ENCODE assay signal across 33 cellular contexts in genomic region chr17:11638700-11639265, GRCh38. TPM values are rescaled to one million over a fixed set of nuclear protein-coding genes. Genes with fewer than 3 reads are reported as not detected.
"Had no signal": no experiment of that assay in that cellular context is flagged by ENCODE, and none has a peak within 500 bp of the region (broad histone marks: within the 10 kb centered on the region; RNA-seq: fewer than 3 reads in every experiment).

No MANE protein-coding gene starts in this region.

- H3K27ac ChIP-seq: ascending aorta, breast epithelium, cardiac muscle cell, colonic mucosa, foreskin keratinocyte, gastrocnemius medialis, heart left ventricle had no signal

- H3K36me3 ChIP-seq: ascending aorta, breast epithelium, cardiac muscle cell, colonic mucosa, gastrocnemius medialis, heart left ventricle had no signal

- H3K9me3 ChIP-seq: ascending aorta, breast epithelium, colonic mucosa, gastrocnemius medialis, heart left ventricle had no signal

- H3K4me1 ChIP-seq: ascending aorta, breast epithelium, colonic mucosa, foreskin keratinocyte, gastrocnemius medialis, heart left ventricle had no signal

- DNase-seq: activated CD4-positive, alpha-beta memory T cell treated with anti-CD3 and anti-CD28 coated beads for 36 hours; activated CD4-positive, alpha-beta T cell treated with anti-CD3 and anti-CD28 coated beads for 36 hours; activated CD4-positive, alpha-beta T cell treated with anti-CD3 and anti-CD28 coated beads, Interleukin-2, amount 10 ng/mL, durations not matched to agents 24 days and 14 days; activated CD4-positive, CD25-positive, alpha-beta regulatory T cell; activated CD4-positive, CD25-positive, alpha-beta regulatory T cell treated with anti-CD3 and anti-CD28 coated beads, Interleukin-2, amount 50 U/mL, for 72 hours; activated CD8-positive, alpha-beta memory T cell treated with anti-CD3 and anti-CD28 coated beads, Interleukin-2, amount 10 ng/mL, durations not matched to agents 7 days and 5 days; activated CD8-positive, alpha-beta memory T cell treated with anti-CD3 and anti-CD28 coated beads, Interleukin-2, amount 50 U/mL, for 4 hours; activated CD8-positive, alpha-beta T cell treated with anti-CD3 and anti-CD28 coated beads, Interleukin-2, amount 10 ng/mL, durations not matched to agents 7 days and 5 days; activated gamma-delta T cell; activated naive CD4-positive, alpha-beta T cell; activated naive CD4-positive, alpha-beta T cell treated with anti-CD3 and anti-CD28 coated beads, Interleukin-2, amount 10 ng/mL, durations not matched to agents 7 days and 5 days; activated naive CD8-positive, alpha-beta T cell treated with anti-CD3 and anti-CD28 coated beads, Interleukin-2, amount 10 ng/mL, durations not matched to agents 7 days and 5 days; activated T-cell treated with anti-CD3 and anti-CD28 coated beads, Interleukin-2, amount 50 U/mL, for 1 hour; activated T-cell treated with anti-CD3 and anti-CD28 coated beads, Interleukin-2, amount 50 U/mL, for 48 hours; central memory CD4-positive, alpha-beta T cell; cerebellar nuclear complex; colonic mucosa; effector CD8-positive, alpha-beta T cell; foreskin keratinocyte; gastrocnemius medialis; glutamatergic neuron; heart left ventricle; T-helper 2 cell had no signal

- H3K9me3 Mint-ChIP-seq: activated naive CD8-positive, alpha-beta T cell treated with anti-CD3 and anti-CD28 coated beads, Interleukin-2, amount 10 ng/mL, durations not matched to agents 7 days and 5 days had no signal

- H3K4me1 Mint-ChIP-seq: activated CD4-positive, alpha-beta T cell treated with anti-CD3 and anti-CD28 coated beads for 36 hours; activated CD4-positive, alpha-beta T cell treated with anti-CD3 and anti-CD28 coated beads, Interleukin-2, amount 10 ng/mL, durations not matched to agents 24 days and 14 days; activated CD8-positive, alpha-beta memory T cell treated with anti-CD3 and anti-CD28 coated beads, Interleukin-2, amount 10 ng/mL, durations not matched to agents 7 days and 5 days; activated naive CD4-positive, alpha-beta T cell treated with anti-CD3 and anti-CD28 coated beads, Interleukin-2, amount 10 ng/mL, durations not matched to agents 7 days and 5 days; activated naive CD8-positive, alpha-beta T cell treated with anti-CD3 and anti-CD28 coated beads, Interleukin-2, amount 10 ng/mL, durations not matched to agents 7 days and 5 days had no signal

- H3K36me3 Mint-ChIP-seq: activated CD4-positive, alpha-beta memory T cell treated with anti-CD3 and anti-CD28 coated beads for 36 hours; activated CD8-positive, alpha-beta memory T cell treated with anti-CD3 and anti-CD28 coated beads, Interleukin-2, amount 10 ng/mL, durations not matched to agents 7 days and 5 days; activated naive CD4-positive, alpha-beta T cell treated with anti-CD3 and anti-CD28 coated beads, Interleukin-2, amount 10 ng/mL, durations not matched to agents 7 days and 5 days; activated naive CD4-positive, alpha-beta T cell treated with anti-CD3 and anti-CD28 coated beads, Interleukin-2, amount 50 U/mL, for 72 hours; activated naive CD8-positive, alpha-beta T cell treated with anti-CD3 and anti-CD28 coated beads, Interleukin-2, amount 10 ng/mL, durations not matched to agents 7 days and 5 days; brain had no signal

- ATAC-seq: activated CD4-positive, alpha-beta T cell treated with anti-CD3 and anti-CD28 coated beads for 36 hours; activated CD8-positive, alpha-beta memory T cell treated with anti-CD3 and anti-CD28 coated beads, Interleukin-2, amount 10 ng/mL, durations not matched to agents 7 days and 5 days; activated CD8-positive, alpha-beta T cell treated with anti-CD3 and anti-CD28 coated beads, Interleukin-2, amount 10 ng/mL, durations not matched to agents 7 days and 5 days; activated naive CD4-positive, alpha-beta T cell treated with anti-CD3 and anti-CD28 coated beads, Interleukin-2, amount 50 U/mL, for 72 hours; esophagus mucosa; foreskin keratinocyte; gastrocnemius medialis; heart left ventricle had no signal

- H3K4me3 ChIP-seq: ascending aorta, breast epithelium, cardiac muscle cell, colonic mucosa, gastrocnemius medialis, heart left ventricle had no signal

- H3K27me3 Mint-ChIP-seq: activated CD4-positive, alpha-beta memory T cell treated with anti-CD3 and anti-CD28 coated beads for 36 hours; activated CD4-positive, alpha-beta T cell treated with anti-CD3 and anti-CD28 coated beads for 36 hours; activated CD4-positive, alpha-beta T cell treated with anti-CD3 and anti-CD28 coated beads, Interleukin-2, amount 10 ng/mL, durations not matched to agents 24 days and 14 days; activated CD8-positive, alpha-beta memory T cell treated with anti-CD3 and anti-CD28 coated beads, Interleukin-2, amount 10 ng/mL, durations not matched to agents 7 days and 5 days; activated naive CD4-positive, alpha-beta T cell treated with anti-CD3 and anti-CD28 coated beads, Interleukin-2, amount 10 ng/mL, durations not matched to agents 7 days and 5 days; activated naive CD8-positive, alpha-beta T cell treated with anti-CD3 and anti-CD28 coated beads, Interleukin-2, amount 10 ng/mL, durations not matched to agents 7 days and 5 days had no signal

- H3K27me3 ChIP-seq: ascending aorta, breast epithelium, cardiac muscle cell, colonic mucosa, foreskin keratinocyte, gastrocnemius medialis had no signal

- H3K4me3 Mint-ChIP-seq: activated CD4-positive, alpha-beta memory T cell treated with anti-CD3 and anti-CD28 coated beads for 36 hours; activated CD4-positive, alpha-beta T cell treated with anti-CD3 and anti-CD28 coated beads for 36 hours; activated CD4-positive, alpha-beta T cell treated with anti-CD3 and anti-CD28 coated beads, Interleukin-2, amount 10 ng/mL, durations not matched to agents 24 days and 14 days; activated CD8-positive, alpha-beta memory T cell treated with anti-CD3 and anti-CD28 coated beads, Interleukin-2, amount 10 ng/mL, durations not matched to agents 7 days and 5 days; activated CD8-positive, alpha-beta T cell treated with anti-CD3 and anti-CD28 coated beads, Interleukin-2, amount 10 ng/mL, durations not matched to agents 7 days and 5 days; activated naive CD4-positive, alpha-beta T cell treated with anti-CD3 and anti-CD28 coated beads, Interleukin-2, amount 10 ng/mL, durations not matched to agents 7 days and 5 days; activated naive CD8-positive, alpha-beta T cell treated with anti-CD3 and anti-CD28 coated beads, Interleukin-2, amount 10 ng/mL, durations not matched to agents 7 days and 5 days; activated T-helper 1 cell treated with anti-CD3 and anti-CD28 coated beads, Interleukin-12 subunit alpha, Interleukin-12 subunit beta, Interleukin-2, Interleukin-4 antibody, amounts not matched to agents 30 ng/mL and 10 ng/mL and 1 ng/mL, durations not matched to agents 14 hours and 24 hours and 36 hours; brain had no signal

- H3K27ac Mint-ChIP-seq: activated CD4-positive, alpha-beta memory T cell treated with anti-CD3 and anti-CD28 coated beads for 36 hours; activated CD4-positive, alpha-beta T cell treated with anti-CD3 and anti-CD28 coated beads for 36 hours; activated CD4-positive, alpha-beta T cell treated with anti-CD3 and anti-CD28 coated beads, Interleukin-2, amount 10 ng/mL, durations not matched to agents 24 days and 14 days; activated CD8-positive, alpha-beta memory T cell treated with anti-CD3 and anti-CD28 coated beads, Interleukin-2, amount 10 ng/mL, durations not matched to agents 7 days and 5 days; activated CD8-positive, alpha-beta T cell treated with anti-CD3 and anti-CD28 coated beads, Interleukin-2, amount 10 ng/mL, durations not matched to agents 7 days and 5 days; activated naive CD4-positive, alpha-beta T cell treated with anti-CD3 and anti-CD28 coated beads, Interleukin-2, amount 10 ng/mL, durations not matched to agents 7 days and 5 days; activated naive CD4-positive, alpha-beta T cell treated with anti-CD3 and anti-CD28 coated beads, Interleukin-2, amount 50 U/mL, for 72 hours; activated naive CD8-positive, alpha-beta T cell treated with anti-CD3 and anti-CD28 coated beads, Interleukin-2, amount 10 ng/mL, durations not matched to agents 7 days and 5 days; activated T-helper 1 cell treated with anti-CD3 and anti-CD28 coated beads, Interleukin-12 subunit alpha, Interleukin-12 subunit beta, Interleukin-2, Interleukin-4 antibody, amounts not matched to agents 30 ng/mL and 10 ng/mL and 1 ng/mL, durations not matched to agents 14 hours and 24 hours and 36 hours had no signal

RNA-seq across cellular contexts. Expression of gene DNAH9, which starts 40.5 kb away (rescaled TPM):
- total RNA-seq: activated CD4-positive, alpha-beta memory T cell treated with anti-CD3 and anti-CD28 coated beads for 36 hours; activated CD4-positive, alpha-beta T cell treated with anti-CD3 and anti-CD28 coated beads for 36 hours; activated CD4-positive, alpha-beta T cell treated with anti-CD3 and anti-CD28 coated beads, Interleukin-2, amount 10 ng/mL, durations not matched to agents 24 days and 14 days; activated CD8-positive, alpha-beta memory T cell treated with anti-CD3 and anti-CD28 coated beads for 36 hours; activated CD8-positive, alpha-beta memory T cell treated with anti-CD3 and anti-CD28 coated beads, Interleukin-2, amount 10 ng/mL, durations not matched to agents 7 days and 5 days; activated CD8-positive, alpha-beta T cell treated with anti-CD3 and anti-CD28 coated beads, Interleukin-2, amount 10 ng/mL, durations not matched to agents 7 days and 5 days; activated naive CD4-positive, alpha-beta T cell treated with anti-CD3 and anti-CD28 coated beads, Interleukin-2, amount 50 U/mL, for 72 hours; activated naive CD8-positive, alpha-beta T cell treated with anti-CD3 and anti-CD28 coated beads, Interleukin-2, amount 10 ng/mL, durations not matched to agents 7 days and 5 days; activated T-helper 1 cell treated with anti-CD3 and anti-CD28 coated beads, Interleukin-12 subunit alpha, Interleukin-12 subunit beta, Interleukin-2, Interleukin-4 antibody, amounts not matched to agents 30 ng/mL and 10 ng/mL and 1 ng/mL, durations not matched to agents 14 hours and 24 hours and 36 hours; ascending aorta; epithelial cell of proximal tubule; gastrocnemius medialis; T-helper 1 cell treated with Interleukin-12 subunit alpha and Interleukin-12 subunit beta and Interleukin-4 antibody, amounts not matched to agents 30 ng/mL and 1 ng/mL, for 36 hours had no signal
- polyA plus RNA-seq: heart left ventricle had no signal
